ENCODE assay signal across 1 cellular context in the genomic region with DNA sequence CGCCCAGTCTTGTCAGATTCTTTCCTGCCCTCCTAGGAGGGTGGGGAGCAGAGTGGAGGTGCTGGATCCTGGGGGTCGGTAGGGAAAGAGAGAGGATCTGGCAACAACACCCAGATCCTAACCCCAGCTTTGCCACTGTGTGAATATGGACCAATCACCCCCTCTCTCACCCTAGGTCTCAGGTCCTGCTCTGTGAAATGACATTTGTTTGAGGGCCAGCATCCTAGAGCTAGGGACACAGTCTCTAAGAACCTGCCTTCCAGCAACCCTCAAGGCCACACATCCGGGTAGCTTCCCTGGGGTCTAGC.
TF ChIP-seq lines count a peak whose summit lies in the region.

No MANE protein-coding gene starts in this region.

TF ChIP-seq in A549, 52 proteins besides CTCF, POLR2A, EP300 and RAD21 (continued from another document):
- TF ChIP-seq, protein P1, sequence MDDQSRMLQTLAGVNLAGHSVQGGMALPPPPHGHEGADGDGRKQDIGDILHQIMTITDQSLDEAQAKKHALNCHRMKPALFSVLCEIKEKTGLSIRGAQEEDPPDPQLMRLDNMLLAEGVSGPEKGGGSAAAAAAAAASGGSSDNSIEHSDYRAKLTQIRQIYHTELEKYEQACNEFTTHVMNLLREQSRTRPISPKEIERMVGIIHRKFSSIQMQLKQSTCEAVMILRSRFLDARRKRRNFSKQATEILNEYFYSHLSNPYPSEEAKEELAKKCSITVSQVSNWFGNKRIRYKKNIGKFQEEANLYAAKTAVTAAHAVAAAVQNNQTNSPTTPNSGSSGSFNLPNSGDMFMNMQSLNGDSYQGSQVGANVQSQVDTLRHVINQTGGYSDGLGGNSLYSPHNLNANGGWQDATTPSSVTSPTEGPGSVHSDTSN (IDR thresholded peaks at IDR 0.05) = no peak
